ENCODE assay signal across 23 cellular contexts in the genomic region with DNA sequence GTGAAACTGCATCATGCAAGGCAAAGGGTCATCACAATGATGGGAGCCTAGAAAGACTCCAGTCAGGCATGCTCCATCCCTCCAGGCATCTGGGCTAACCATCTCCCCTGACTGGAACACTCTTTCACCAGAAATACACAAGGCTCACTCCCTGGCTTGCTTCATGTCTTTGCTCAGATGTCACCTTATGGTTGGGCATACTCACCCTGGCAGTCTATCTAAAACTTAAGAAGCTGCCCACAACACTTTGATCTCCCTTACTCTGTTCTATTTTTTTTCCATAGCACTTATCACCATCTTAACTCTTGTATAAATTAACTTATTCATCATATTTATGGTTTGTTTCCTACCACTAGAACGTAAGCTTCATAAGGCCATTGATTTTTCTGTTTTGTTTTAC.
DNase-seq lines count a peak whose midpoint lies in the region; ATAC-seq and TF ChIP-seq lines count a peak whose summit lies in the region.
"Had no signal": no experiment of that assay in that cellular context is flagged by ENCODE, and none has a peak within 500 bp of the region (broad histone marks: within the 10 kb centered on the region; RNA-seq: fewer than 3 reads in every experiment).

No MANE protein-coding gene starts in this region.

- H3K36me3 ChIP-seq in DND-41 (ENCODE audit: insufficient read depth, low read length) (no peaks in the 10 kb centered on the region), ascending aorta (no peaks in the 10 kb centered on the region)
- H3K36me3 ChIP-seq: BE2C; BLaER1 treated with 17β-estradiol and CSF1 and Interleukin-3, amounts not matched to agents 10 nM and 100 nM had no signal

- no peak overlapping the region for H2AFZ ChIP-seq in DND-41 (ENCODE audit: low read depth, low read length)
- H2AFZ ChIP-seq: GM23248 had no signal

- DNase-seq in activated CD8-positive, alpha-beta T cell treated with anti-CD3 and anti-CD28 coated beads for 36 hours = no peak
- no peak for DNase-seq in activated CD8-positive, alpha-beta T cell treated with anti-CD3 and anti-CD28 coated beads, Interleukin-2, amount 10 ng/mL, durations not matched to agents 7 days and 5 days
- no peak for DNase-seq in CD4-positive, alpha-beta T cell
- DNase-seq in DND-41 (no peak), ascending aorta (ENCODE audit: low spot score in 2 of 2) (no peak)
- no peak for DNase-seq in stimulated activated CD4-positive, alpha-beta T cell treated with anti-CD3 and anti-CD28 coated beads, Interleukin-4, amount 100 ng/mL, for 24 hours
- DNase-seq: 8988T; ACHN; AML-193; BE2C; Caco-2; CD4-positive, alpha-beta memory T cell; DMS153; EL; GDM1; GM23248; H7; HCEC 1CT had no signal

- no peak overlapping the region for H3K27ac Mint-ChIP-seq in activated CD8-positive, alpha-beta T cell treated with anti-CD3 and anti-CD28 coated beads for 36 hours
- H3K27ac Mint-ChIP-seq in activated CD8-positive, alpha-beta T cell treated with anti-CD3 and anti-CD28 coated beads, Interleukin-2, amount 10 ng/mL, durations not matched to agents 7 days and 5 days = no peak overlapping the region
- no peak overlapping the region for H3K27ac Mint-ChIP-seq in CD4-positive, alpha-beta T cell
- H3K27ac Mint-ChIP-seq in stimulated activated memory B cell treated with anti-CD40 and anti-IgM and Interleukin-4, amounts not matched to agents 10 μg/mL and 1 μg/mL and 100 μg/mL, for 72 hours = no peak overlapping the region
- H3K27ac Mint-ChIP-seq: CD14-positive monocyte had no signal

- H3K36me3 Mint-ChIP-seq in activated CD8-positive, alpha-beta T cell treated with anti-CD3 and anti-CD28 coated beads for 36 hours (ENCODE audit: low read depth) = peaks cover 1% of the 10 kb centered on the region
- H3K36me3 Mint-ChIP-seq in activated CD8-positive, alpha-beta T cell treated with anti-CD3 and anti-CD28 coated beads, Interleukin-2, amount 10 ng/mL, durations not matched to agents 7 days and 5 days (ENCODE audit: low read depth) = no peaks in the 10 kb centered on the region
- H3K36me3 Mint-ChIP-seq in CD4-positive, alpha-beta T cell (ENCODE audit: low read depth) = no peaks in the 10 kb centered on the region
- H3K36me3 Mint-ChIP-seq in stimulated activated memory B cell treated with anti-CD40 and anti-IgM and Interleukin-4, amounts not matched to agents 10 μg/mL and 1 μg/mL and 100 μg/mL, for 72 hours = no peaks in the 10 kb centered on the region

- TF ChIP-seq CTCF in activated CD8-positive, alpha-beta T cell treated with anti-CD3 and anti-CD28 coated beads for 36 hours (IDR thresholded peaks at IDR 0.05) = no peak
- TF ChIP-seq CTCF in CD4-positive, alpha-beta T cell (IDR thresholded peaks at IDR 0.05) = no peak
- TF ChIP-seq CTCF in DND-41 (IDR thresholded peaks at IDR 0.05; ENCODE audit: borderline replicate concordance, extremely low read depth, low read length, poor library complexity, severe bottlenecking) = no peak
- TF ChIP-seq CTCF in ascending aorta (IDR thresholded peaks at IDR 0.05) = no peak

- CTCF ChIA-PET in activated CD8-positive, alpha-beta T cell treated with anti-CD3 and anti-CD28 coated beads for 36 hours (lab: Charles Lee) = no interaction called here
- CTCF ChIA-PET in activated CD8-positive, alpha-beta T cell treated with anti-CD3 and anti-CD28 coated beads, Interleukin-2, amount 10 ng/mL, durations not matched to agents 7 days and 5 days (lab: Charles Lee) = interaction anchor here (1.4 to 1.5 kb wide), 2 partner anchors 10 to 219 kb away, joined by 3 to 6 read pairs; no protein-coding TSS in a partner anchor
- CTCF ChIA-PET in CD4-positive, alpha-beta T cell (lab: Charles Lee) = no interaction called here

- H3K4me1 ChIP-seq in DND-41 (ENCODE audit: insufficient read depth, low read length) = no peaks in the 10 kb centered on the region
- H3K4me1 ChIP-seq in ascending aorta = no peaks in the 10 kb centered on the region
- H3K4me1 ChIP-seq: A549, BE2C, Caco-2 had no signal

- H3K9me3 ChIP-seq in CD4-positive, alpha-beta T cell (ENCODE audit: control insufficient read depth, low read length) = no peaks in the 10 kb centered on the region
- H3K9me3 ChIP-seq in DND-41 (ENCODE audit: insufficient read depth, low read length, severe bottlenecking) = no peaks in the 10 kb centered on the region
- no peaks in the 10 kb centered on the region for H3K9me3 ChIP-seq in ascending aorta
- H3K9me3 ChIP-seq: A549; BE2C; BLaER1 treated with 17β-estradiol and CSF1 and Interleukin-3, amounts not matched to agents 10 nM and 100 nM; Caco-2 had no signal

- POLR2A ChIA-PET in activated CD8-positive, alpha-beta T cell treated with anti-CD3 and anti-CD28 coated beads for 36 hours (lab: Charles Lee) = no interaction called here
- POLR2A ChIA-PET in activated CD8-positive, alpha-beta T cell treated with anti-CD3 and anti-CD28 coated beads, Interleukin-2, amount 10 ng/mL, durations not matched to agents 7 days and 5 days (lab: Charles Lee) = no interaction called here
- POLR2A ChIA-PET in CD4-positive, alpha-beta T cell (lab: Charles Lee) = no interaction called here

- H3K4me3 ChIP-seq in DND-41 (ENCODE audit: low read depth in 1 of 2, low read length in 2 of 2) = no peak overlapping the region
- H3K4me3 ChIP-seq in ascending aorta = no peak overlapping the region
- H3K4me3 ChIP-seq: A549; BLaER1 treated with 17β-estradiol and CSF1 and Interleukin-3, amounts not matched to agents 10 nM and 100 nM; GM12878; GM23248 had no signal

- H3K9ac ChIP-seq in DND-41 (ENCODE audit: low read depth, low read length) = no peak overlapping the region
- H3K9ac ChIP-seq: BLaER1 treated with 17β-estradiol and CSF1 and Interleukin-3, amounts not matched to agents 10 nM and 100 nM; GM23248 had no signal

- H4K20me1 ChIP-seq in DND-41 (ENCODE audit: insufficient read depth, low read length) = no peaks in the 10 kb centered on the region
- H4K20me1 ChIP-seq: BLaER1 treated with 17β-estradiol and CSF1 and Interleukin-3, amounts not matched to agents 10 nM and 100 nM had no signal

- ATAC-seq in activated CD8-positive, alpha-beta T cell treated with anti-CD3 and anti-CD28 coated beads for 36 hours = peak; percentile 27
- no peak for ATAC-seq in activated CD8-positive, alpha-beta T cell treated with anti-CD3 and anti-CD28 coated beads, Interleukin-2, amount 10 ng/mL, durations not matched to agents 7 days and 5 days
- ATAC-seq in CD4-positive, alpha-beta T cell (ENCODE audit: poor library complexity) = peak; percentile 29
- peak; percentile 60; the same call in 2 of the 3 replicates for ATAC-seq in DND-41 (ENCODE audit: insufficient read depth, low read depth)
- peak; percentile 39 for ATAC-seq in stimulated activated memory B cell treated with anti-CD40 and anti-IgM and Interleukin-4, amounts not matched to agents 10 μg/mL and 1 μg/mL and 100 μg/mL, for 72 hours
- ATAC-seq: A549, GM12878 had no signal

- no peak overlapping the region for H3K27ac ChIP-seq in CD4-positive, alpha-beta T cell (ENCODE audit: low read depth, low read length)
- no peak overlapping the region for H3K27ac ChIP-seq in DND-41 (ENCODE audit: low read length)
- H3K27ac ChIP-seq in ascending aorta = no peak overlapping the region
- H3K27ac ChIP-seq: A549; BLaER1 treated with 17β-estradiol and CSF1 and Interleukin-3, amounts not matched to agents 10 nM and 100 nM; GM23248 had no signal

- H3K4me3 Mint-ChIP-seq in activated CD8-positive, alpha-beta T cell treated with anti-CD3 and anti-CD28 coated beads for 36 hours = no peak overlapping the region
- no peak overlapping the region for H3K4me3 Mint-ChIP-seq in activated CD8-positive, alpha-beta T cell treated with anti-CD3 and anti-CD28 coated beads, Interleukin-2, amount 10 ng/mL, durations not matched to agents 7 days and 5 days
- no peak overlapping the region for H3K4me3 Mint-ChIP-seq in CD4-positive, alpha-beta T cell
- no peak overlapping the region for H3K4me3 Mint-ChIP-seq in stimulated activated memory B cell treated with anti-CD40 and anti-IgM and Interleukin-4, amounts not matched to agents 10 μg/mL and 1 μg/mL and 100 μg/mL, for 72 hours
- H3K4me3 Mint-ChIP-seq: CD14-positive monocyte; CD4-positive, alpha-beta memory T cell had no signal

- no peaks in the 10 kb centered on the region for H3K27me3 ChIP-seq in CD4-positive, alpha-beta T cell (ENCODE audit: control insufficient read depth, insufficient read depth, low read length)
- H3K27me3 ChIP-seq in DND-41 (ENCODE audit: insufficient read depth, low read length, poor library complexity) = no peaks in the 10 kb centered on the region
- no peaks in the 10 kb centered on the region for H3K27me3 ChIP-seq in ascending aorta
- H3K27me3 ChIP-seq: BE2C; BLaER1 treated with 17β-estradiol and CSF1 and Interleukin-3, amounts not matched to agents 10 nM and 100 nM had no signal

- H3K4me1 Mint-ChIP-seq in activated CD8-positive, alpha-beta T cell treated with anti-CD3 and anti-CD28 coated beads for 36 hours (ENCODE audit: low read depth) = peaks cover 12% of the 10 kb centered on the region
- H3K4me1 Mint-ChIP-seq in activated CD8-positive, alpha-beta T cell treated with anti-CD3 and anti-CD28 coated beads, Interleukin-2, amount 10 ng/mL, durations not matched to agents 7 days and 5 days (ENCODE audit: low read depth) = no peaks in the 10 kb centered on the region
- H3K4me1 Mint-ChIP-seq in CD4-positive, alpha-beta T cell (ENCODE audit: low read depth) = peaks cover 25% of the 10 kb centered on the region
- H3K4me1 Mint-ChIP-seq in stimulated activated memory B cell treated with anti-CD40 and anti-IgM and Interleukin-4, amounts not matched to agents 10 μg/mL and 1 μg/mL and 100 μg/mL, for 72 hours = no peaks in the 10 kb centered on the region

- no peaks in the 10 kb centered on the region for H3K9me3 Mint-ChIP-seq in activated CD8-positive, alpha-beta T cell treated with anti-CD3 and anti-CD28 coated beads for 36 hours
- no peaks in the 10 kb centered on the region for H3K9me3 Mint-ChIP-seq in activated CD8-positive, alpha-beta T cell treated with anti-CD3 and anti-CD28 coated beads, Interleukin-2, amount 10 ng/mL, durations not matched to agents 7 days and 5 days (ENCODE audit: insufficient read depth)
- H3K9me3 Mint-ChIP-seq in CD4-positive, alpha-beta T cell = no peaks in the 10 kb centered on the region
- H3K9me3 Mint-ChIP-seq in stimulated activated memory B cell treated with anti-CD40 and anti-IgM and Interleukin-4, amounts not matched to agents 10 μg/mL and 1 μg/mL and 100 μg/mL, for 72 hours = peaks cover 5% of the 10 kb centered on the region
- H3K9me3 Mint-ChIP-seq: CD14-positive monocyte had no signal

- no peak overlapping the region for H3K4me2 ChIP-seq in DND-41 (ENCODE audit: insufficient read depth, low read length)
- H3K4me2 ChIP-seq: A549; BLaER1 treated with 17β-estradiol and CSF1 and Interleukin-3, amounts not matched to agents 10 nM and 100 nM had no signal

- intact Hi-C loops in activated CD8-positive, alpha-beta T cell treated with anti-CD3 and anti-CD28 coated beads for 36 hours (cut with micrococcal nuclease) = no loop called here
- intact Hi-C loops in CD4-positive, alpha-beta T cell (cut with DNase I, micrococcal nuclease) = no loop called here
- intact Hi-C loops in ascending aorta (cut with DNase I) = no loop called here

- H3K79me2 ChIP-seq in DND-41 (ENCODE audit: insufficient read depth, low read length) = no peaks in the 10 kb centered on the region

- no peaks in the 10 kb centered on the region for H3K27me3 Mint-ChIP-seq in activated CD8-positive, alpha-beta T cell treated with anti-CD3 and anti-CD28 coated beads for 36 hours
- H3K27me3 Mint-ChIP-seq in activated CD8-positive, alpha-beta T cell treated with anti-CD3 and anti-CD28 coated beads, Interleukin-2, amount 10 ng/mL, durations not matched to agents 7 days and 5 days (ENCODE audit: low read depth) = no peaks in the 10 kb centered on the region
- no peaks in the 10 kb centered on the region for H3K27me3 Mint-ChIP-seq in CD4-positive, alpha-beta T cell
- H3K27me3 Mint-ChIP-seq in stimulated activated memory B cell treated with anti-CD40 and anti-IgM and Interleukin-4, amounts not matched to agents 10 μg/mL and 1 μg/mL and 100 μg/mL, for 72 hours = no peaks in the 10 kb centered on the region
- H3K27me3 Mint-ChIP-seq: CD4-positive, alpha-beta memory T cell had no signal
